Comparison of ENCODE assay signal across 9 cellular contexts in genomic region chr19:48470281-48470680, GRCh38. TPM values are rescaled to one million over a fixed set of nuclear protein-coding genes. Genes with fewer than 3 reads are reported as not detected.
DNase-seq lines count a peak whose midpoint lies in the region; ATAC-seq and TF ChIP-seq lines count a peak whose summit lies in the region.
"Had no signal": no experiment of that assay in that cellular context is flagged by ENCODE, and none has a peak within 500 bp of the region (broad histone marks: within the 10 kb centered on the region; RNA-seq: fewer than 3 reads in every experiment).

No MANE protein-coding gene starts in this region.

- peaks cover 49% of the 10 kb centered on the region for H3K36me3 Mint-ChIP-seq in CD8-positive, alpha-beta T cell

- 26 to 47% (median 27%) methylated on average over 15 of the region's 15 CpGs for WGBS in ovary, 3 donors

- H3K4me3 ChIP-seq in CD8-positive, alpha-beta T cell (ENCODE audit: low read depth, low read length), result no peak overlapping the region
- peak overlapping the region; percentile 93 for H3K4me3 ChIP-seq in PC-9
- H3K4me3 ChIP-seq in epithelial cell of esophagus (ENCODE audit: low read length), result peak overlapping the region; percentile 77
- peak overlapping the region; percentile 98 for H3K4me3 ChIP-seq in ovary

- no peaks in the 10 kb centered on the region for H3K9me3 Mint-ChIP-seq in CD8-positive, alpha-beta T cell

- no peaks in the 10 kb centered on the region for H3K27me3 ChIP-seq in CD8-positive, alpha-beta T cell (ENCODE audit: insufficient read depth, low read length)
- H3K27me3 ChIP-seq in PC-9 (ENCODE audit: insufficient read depth, low read depth) (no peaks in the 10 kb centered on the region), ovary (no peaks in the 10 kb centered on the region)

- no peak for ATAC-seq in CD8-positive, alpha-beta T cell
- ATAC-seq in GM18907 (IDR thresholded peaks at IDR 0.05; ENCODE audit: unreplicated experiment) (no peak), GM21528 (IDR thresholded peaks at IDR 0.05; ENCODE audit: low FRiP score, unreplicated experiment) (no peak)

- H3K27me3 Mint-ChIP-seq in CD8-positive, alpha-beta T cell (ENCODE audit: low read depth), result no peaks in the 10 kb centered on the region

- no peak for TF ChIP-seq EP300 in ovary (IDR thresholded peaks at IDR 0.05)

- H3K4me2 ChIP-seq in PC-9, result peak overlapping the region; percentile 98

- no peak overlapping the region for H2AFZ ChIP-seq in PC-9

- no peak for TF ChIP-seq POLR2A in ovary (IDR thresholded peaks at IDR 0.05)

- DNase-seq in CD8-positive, alpha-beta T cell, result no peak
- DNase-seq in PC-9 (no peak), epithelial cell of esophagus (ENCODE audit: low read depth) (no peak), ovary (peak in 1 of 5 donors; percentile 54), HPDE6-E6E7 (ENCODE audit: extremely low spot score) (no peak), NOMO-1 (lab: John Stamatoyannopoulos, UW; ENCODE audit: unreplicated experiment in 2 of 2) (no peak)

- H3K79me2 ChIP-seq in PC-9 (ENCODE audit: low read depth), result peaks cover 26% of the 10 kb centered on the region

- no peaks in the 10 kb centered on the region for H3K9me2 ChIP-seq in PC-9 (ENCODE audit: insufficient read depth)

- H3K4me1 ChIP-seq in CD8-positive, alpha-beta T cell (ENCODE audit: insufficient read depth, low read length), result peaks cover 15% of the 10 kb centered on the region
- peaks cover 11% of the 10 kb centered on the region for H3K4me1 ChIP-seq in PC-9 (replicated peaks; ENCODE audit: insufficient read depth)
- H3K4me1 ChIP-seq in ovary (ENCODE audit: insufficient read depth), result peaks cover 7% of the 10 kb centered on the region

- TF ChIP-seq CTCF in CD8-positive, alpha-beta T cell (IDR thresholded peaks at IDR 0.05), result no peak
- TF ChIP-seq CTCF in PC-9 (conservative IDR thresholded peaks at IDR 0.05) (no peak), epithelial cell of esophagus (IDR thresholded peaks at IDR 0.05; ENCODE audit: insufficient read depth, low read depth, low read length, missing control alignments) (no peak), ovary (IDR thresholded peaks at IDR 0.05) (no peak)

- BruUV-seq in PC-9 (replicated peaks; lab: Mats Ljungman, UMichigan), result no TSS peak

- H3F3A ChIP-seq in PC-9 (ENCODE audit: insufficient read depth, low read depth), result peaks cover 31% of the 10 kb centered on the region

- POLR2A ChIA-PET in CD8-positive, alpha-beta T cell (lab: Charles Lee), result interaction anchor here (0.8 to 2.0 kb wide), 5 partner anchors 9 to 154 kb away, joined by 3 to 8 read pairs (median 6); partner anchors contain the start of gene GRWD1
- POLR2A ChIA-PET in PC-9 (lab: Charles Lee; ENCODE audit: unreplicated experiment), result interaction anchor here (0.6 to 0.9 kb wide), 3 partner anchors 77 to 167 kb away, joined by 3 to 9 read pairs (median 7); no protein-coding TSS in a partner anchor

- peak overlapping the region; percentile 90 for H3K4me3 Mint-ChIP-seq in CD8-positive, alpha-beta T cell

- peaks cover 23% of the 10 kb centered on the region for H3K36me3 ChIP-seq in CD8-positive, alpha-beta T cell (ENCODE audit: insufficient read depth, low read length)
- H3K36me3 ChIP-seq in PC-9 (ENCODE audit: low read depth) (peaks cover 25% of the 10 kb centered on the region), ovary (no peaks in the 10 kb centered on the region)

- peak overlapping the region; percentile 69 for H3K27ac Mint-ChIP-seq in CD8-positive, alpha-beta T cell

- CTCF ChIA-PET in CD8-positive, alpha-beta T cell (lab: Charles Lee), result interaction anchor here (1.2 to 2.6 kb wide), 2 partner anchors 10 to 20 kb away, joined by 3 to 16 read pairs; no protein-coding TSS in a partner anchor
- CTCF ChIA-PET in PC-9 (lab: Charles Lee), result no interaction called here

- no peaks in the 10 kb centered on the region for H3K9me3 ChIP-seq in CD8-positive, alpha-beta T cell (ENCODE audit: low read length)
- H3K9me3 ChIP-seq in PC-9 (ENCODE audit: insufficient read depth, low read depth) (no peaks in the 10 kb centered on the region), ovary (no peaks in the 10 kb centered on the region)

- intact Hi-C loops in CD8-positive, alpha-beta T cell (cut with DNase I, micrococcal nuclease), result no loop called here
- intact Hi-C loops in PC-9 (cut with micrococcal nuclease; ENCODE audit: unreplicated experiment) (no loop called here), ovary (cut with DNase I) (no loop called here)

- peaks cover 21% of the 10 kb centered on the region for H3K4me1 Mint-ChIP-seq in CD8-positive, alpha-beta T cell (ENCODE audit: low read depth)

- H3K27ac ChIP-seq in CD8-positive, alpha-beta T cell (ENCODE audit: low read depth, low read length), result no peak overlapping the region
- H3K27ac ChIP-seq in PC-9, result no peak overlapping the region
- peak overlapping the region in 1 of 2 donors; percentile 75 for H3K27ac ChIP-seq in ovary

- H4K20me1 ChIP-seq in PC-9 (ENCODE audit: insufficient read depth), result peaks cover 36% of the 10 kb centered on the region

RNA-seq across cellular contexts. Expression of gene CYTH2, which starts 1.1 kb away (rescaled TPM):
- total RNA-seq in CD8-positive, alpha-beta T cell, result 10 to 100 TPM; 30.9 to 32.3 TPM
- total RNA-seq in PC-9 (2021) (74.4 and 93.0 TPM in 2 replicates), ovary (10 to 100 TPM; 38.5 to 66.5 (median 49.4) TPM)
- polyA plus RNA-seq in ovary, result 10 to 100 TPM; 27.6 to 58.2 TPM

RNA-seq across cellular contexts. Expression of gene KCNJ14, which starts 14.9 kb away (rescaled TPM):
- total RNA-seq in CD8-positive, alpha-beta T cell, result 1 to 10 TPM; 3.7 to 3.9 TPM
- total RNA-seq in PC-9 (2021) (5.4 and 8.3 TPM in 2 replicates), ovary (1 to 10 TPM in 5 of 7 donors, under 1 TPM in 2; 0.48 to 2.2 (median 1.4) TPM)
- under 1 TPM; 0.56 to 0.63 TPM for polyA plus RNA-seq in ovary

RNA-seq across cellular contexts. Expression of gene GRWD1, which starts 24.5 kb away (rescaled TPM):
- 10 to 100 TPM; 36.1 to 41.7 TPM for total RNA-seq in CD8-positive, alpha-beta T cell
- total RNA-seq in PC-9 (2021) (35.5 and 44.2 TPM in 2 replicates), ovary (10 to 100 TPM; 16.5 to 41.9 (median 32.5) TPM)
- 10 to 100 TPM in 1 of 2 donors, 1 to 10 TPM in 1; 9.5 to 14.8 TPM for polyA plus RNA-seq in ovary

RNA-seq across cellular contexts. Expression of gene LMTK3, which starts 41.4 kb away (rescaled TPM):
- total RNA-seq in CD8-positive, alpha-beta T cell, result 10 to 100 TPM; 13.7 to 16.9 TPM
- total RNA-seq in PC-9 (2021) (13.9 and 19.6 TPM in 2 replicates), ovary (1 to 10 TPM in 1 of 7 donors, under 1 TPM in 6; 0.38 to 2.5 (median 0.50) TPM)
- under 1 TPM in 1 of 2 donors, not detected in 1; 0.27 TPM for polyA plus RNA-seq in ovary
- total RNA-seq: subcutaneous adipose tissue had no signal
